Comparison of ENCODE assay signal across 13 cellular contexts in the genomic region with DNA sequence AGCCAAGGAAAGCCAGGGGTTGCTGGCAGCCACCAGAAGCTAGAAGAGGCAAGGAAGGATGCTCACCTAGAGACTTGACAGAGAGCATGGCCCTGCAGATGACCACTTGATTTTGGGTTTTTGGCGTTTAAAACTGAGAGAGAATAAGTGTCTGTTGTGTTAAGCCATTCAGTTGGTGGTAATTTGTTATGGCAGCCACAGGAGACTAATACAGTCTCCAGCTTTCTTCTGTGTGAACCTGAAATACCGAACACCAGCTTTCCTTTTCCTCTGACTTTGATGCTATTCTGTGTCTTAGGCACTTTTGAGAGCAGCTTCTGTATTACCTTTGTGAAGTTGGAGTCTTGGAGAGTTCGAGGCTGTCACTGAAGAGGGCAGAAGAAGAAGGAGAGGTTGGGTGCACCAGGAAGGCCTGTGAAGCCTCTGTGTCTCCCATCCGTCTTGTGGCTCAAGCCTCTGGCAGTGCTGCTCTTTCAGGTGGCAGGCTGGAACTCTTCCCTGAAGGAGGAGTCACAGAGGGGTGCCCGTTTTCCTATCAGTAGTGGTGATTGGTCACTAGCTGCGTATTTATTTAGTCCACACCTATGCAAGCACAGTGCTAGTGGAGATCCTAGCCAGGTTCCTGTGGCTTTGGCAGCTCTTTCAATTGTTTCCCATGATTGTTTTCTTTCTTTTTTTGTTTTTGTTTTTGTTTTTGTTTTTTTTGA. TPM values are rescaled to one million over a fixed set of nuclear protein-coding genes. Genes with fewer than 3 reads are reported as not detected.
DNase-seq lines count a peak whose midpoint lies in the region; ATAC-seq and TF ChIP-seq lines count a peak whose summit lies in the region.
"Had no signal": no experiment of that assay in that cellular context is flagged by ENCODE, and none has a peak within 500 bp of the region (broad histone marks: within the 10 kb centered on the region; RNA-seq: fewer than 3 reads in every experiment).

No MANE protein-coding gene starts in this region.

- H3K27ac Mint-ChIP-seq in CD4-positive, alpha-beta T cell = peak overlapping the region; percentile 100
- peak overlapping the region; percentile 100 for H3K27ac Mint-ChIP-seq in activated naive CD8-positive, alpha-beta T cell treated with anti-CD3 and anti-CD28 coated beads for 36 hours
- peak overlapping the region in 9 of 10 donors; percentile 13 to 100 (median 98) for H3K27ac Mint-ChIP-seq in naive thymus-derived CD8-positive, alpha-beta T cell

- peak overlapping the region; percentile 93 for H3K4me3 ChIP-seq in GM12865 (ENCODE audit: low read depth, low read length)
- H3K4me3 ChIP-seq: thoracic aorta had no signal

- no peaks in the 10 kb centered on the region for H3K9me3 Mint-ChIP-seq in CD4-positive, alpha-beta T cell
- no peaks in the 10 kb centered on the region for H3K9me3 Mint-ChIP-seq in activated naive CD8-positive, alpha-beta T cell treated with anti-CD3 and anti-CD28 coated beads for 36 hours
- no peaks in the 10 kb centered on the region for H3K9me3 Mint-ChIP-seq in naive thymus-derived CD8-positive, alpha-beta T cell

- DNase-seq in CD4-positive, alpha-beta T cell = no peak
- no peak for DNase-seq in GM12865 (ENCODE audit: low read depth)
- no peak for DNase-seq in activated naive CD8-positive, alpha-beta T cell treated with anti-CD3 and anti-CD28 coated beads for 36 hours
- no peak for DNase-seq in naive thymus-derived CD8-positive, alpha-beta T cell
- no peak for DNase-seq in kidney glomerular epithelial cell (lab: John Stamatoyannopoulos, UW)
- DNase-seq in DMS79 (lab: John Stamatoyannopoulos, UW) = no peak
- no peak for DNase-seq in activated CD4-positive, CD25-positive, alpha-beta regulatory T cell treated with anti-CD3 and anti-CD28 coated beads, Interleukin-2, amount 50 U/mL, for 72 hours
- no peak for DNase-seq in cerebellum (ENCODE audit: low spot score)
- DNase-seq: activated CD4-positive, alpha-beta T cell treated with anti-CD3 and anti-CD28 coated beads, Interleukin-2, amount 50 U/mL, for 4 hours; KG1; NCI-H1930; NK-92 treated with Interleukin-12 subunit alpha and Interleukin-12 subunit beta, amount 100 ng/mL, for 24 hours had no signal

- POLR2A ChIA-PET in CD4-positive, alpha-beta T cell (lab: Charles Lee) = no interaction called here
- POLR2A ChIA-PET in naive thymus-derived CD8-positive, alpha-beta T cell (lab: Charles Lee) = interaction anchor here (0.6 to 8.8 kb wide), 9 partner anchors 12 to 1543 kb away, joined by 3 to 151 read pairs (median 4); no protein-coding TSS in a partner anchor

- H3K36me3 Mint-ChIP-seq in CD4-positive, alpha-beta T cell (ENCODE audit: low read depth) = peaks cover 53% of the 10 kb centered on the region
- peaks cover 37% of the 10 kb centered on the region for H3K36me3 Mint-ChIP-seq in activated naive CD8-positive, alpha-beta T cell treated with anti-CD3 and anti-CD28 coated beads for 36 hours
- peaks cover 0 to 38% (median 0%) of the 10 kb centered on the region in 3 donors for H3K36me3 Mint-ChIP-seq in naive thymus-derived CD8-positive, alpha-beta T cell

- H3K4me3 Mint-ChIP-seq in CD4-positive, alpha-beta T cell = peak overlapping the region; percentile 99
- peak overlapping the region; percentile 100 for H3K4me3 Mint-ChIP-seq in activated naive CD8-positive, alpha-beta T cell treated with anti-CD3 and anti-CD28 coated beads for 36 hours
- H3K4me3 Mint-ChIP-seq in naive thymus-derived CD8-positive, alpha-beta T cell = peak overlapping the region; percentile 4 to 99 (median 98)

- no peaks in the 10 kb centered on the region for H3K27me3 Mint-ChIP-seq in CD4-positive, alpha-beta T cell
- no peaks in the 10 kb centered on the region for H3K27me3 Mint-ChIP-seq in activated naive CD8-positive, alpha-beta T cell treated with anti-CD3 and anti-CD28 coated beads for 36 hours
- H3K27me3 Mint-ChIP-seq in naive thymus-derived CD8-positive, alpha-beta T cell = no peaks in the 10 kb centered on the region

- intact Hi-C loops in CD4-positive, alpha-beta T cell (cut with DNase I, micrococcal nuclease) = loop anchor here in 1 of 2 experiments (2.0 kb wide), 1 partner anchor 24 kb away; no protein-coding TSS in a partner anchor

- no peak overlapping the region for H3K27ac ChIP-seq in CD4-positive, alpha-beta T cell (ENCODE audit: low read depth, low read length)
- H3K27ac ChIP-seq: thoracic aorta had no signal

- ATAC-seq in CD4-positive, alpha-beta T cell (ENCODE audit: poor library complexity) = no peak
- ATAC-seq in naive thymus-derived CD8-positive, alpha-beta T cell = no peak

- H3K4me1 Mint-ChIP-seq in CD4-positive, alpha-beta T cell (ENCODE audit: low read depth) = peaks cover 72% of the 10 kb centered on the region
- H3K4me1 Mint-ChIP-seq in activated naive CD8-positive, alpha-beta T cell treated with anti-CD3 and anti-CD28 coated beads for 36 hours = peaks cover 59% of the 10 kb centered on the region
- peaks cover 50 to 87% (median 82%) of the 10 kb centered on the region in 4 donors for H3K4me1 Mint-ChIP-seq in naive thymus-derived CD8-positive, alpha-beta T cell

- CTCF ChIA-PET in CD4-positive, alpha-beta T cell (lab: Charles Lee) = interaction anchor here (1.4 to 11.7 kb wide), 3 partner anchors 23 to 37 kb away, joined by 4 to 130 read pairs (median 6); no protein-coding TSS in a partner anchor

- H3K9me3 ChIP-seq in CD4-positive, alpha-beta T cell (ENCODE audit: control insufficient read depth, low read length) = no peaks in the 10 kb centered on the region
- H3K9me3 ChIP-seq: thoracic aorta had no signal

- no peak for TF ChIP-seq CTCF in CD4-positive, alpha-beta T cell (IDR thresholded peaks at IDR 0.05)
- TF ChIP-seq CTCF in GM12865 (IDR thresholded peaks at IDR 0.05; ENCODE audit: insufficient read depth, low read depth, low read length, missing control alignments) = no peak

- no peaks in the 10 kb centered on the region for H3K27me3 ChIP-seq in CD4-positive, alpha-beta T cell (ENCODE audit: control insufficient read depth, insufficient read depth, low read length)

RNA-seq across cellular contexts. Expression of a gene that starts 2.5 kb away (rescaled TPM):
- total RNA-seq in CD4-positive, alpha-beta T cell = 10 to 100 TPM; 27.1 to 31.7 TPM
- 10 to 100 TPM; 42.1 to 42.4 TPM for total RNA-seq in activated naive CD8-positive, alpha-beta T cell treated with anti-CD3 and anti-CD28 coated beads for 36 hours
- total RNA-seq in naive thymus-derived CD8-positive, alpha-beta T cell = 10 to 100 TPM; 51.2 to 57.2 TPM
- polyA plus RNA-seq in naive thymus-derived CD8-positive, alpha-beta T cell = 10 to 100 TPM; 23.0 to 24.6 (median 23.3) TPM
- 8.2 TPM for total RNA-seq in cerebellum

RNA-seq across cellular contexts. Expression of a gene that starts 26.9 kb away (rescaled TPM):
- 10 to 100 TPM; 84.6 to 88.5 TPM for total RNA-seq in CD4-positive, alpha-beta T cell
- total RNA-seq in activated naive CD8-positive, alpha-beta T cell treated with anti-CD3 and anti-CD28 coated beads for 36 hours = 10 to 100 TPM; 38.1 to 41.3 TPM
- total RNA-seq in naive thymus-derived CD8-positive, alpha-beta T cell = 100 to 1,000 TPM; 175 to 185 TPM
- polyA plus RNA-seq in naive thymus-derived CD8-positive, alpha-beta T cell = 10 to 100 TPM; 39.4 to 61.2 (median 41.6) TPM
- total RNA-seq in cerebellum = 49.4 TPM
